20 cellular contexts compared by ENCODE assay signal in genomic region chr10:104577861-104578480, GRCh38.
DNase-seq lines count a peak whose midpoint lies in the region; ATAC-seq, FAIRE-seq and TF ChIP-seq lines count a peak whose summit lies in the region.
"Had no signal": no experiment of that assay in that cellular context is flagged by ENCODE, and none has a peak within 500 bp of the region (broad histone marks: within the 10 kb centered on the region; RNA-seq: fewer than 3 reads in every experiment).

No MANE protein-coding gene starts in this region.

- no peaks in the 10 kb centered on the region for H3K9me3 ChIP-seq in HepG2 (ENCODE audit: low read length)
- no peaks in the 10 kb centered on the region for H3K9me3 ChIP-seq in right lobe of liver
- H3K9me3 ChIP-seq in Panc1 (ENCODE audit: control insufficient read depth, insufficient read depth, low read depth, low read length) = no peaks in the 10 kb centered on the region
- no peaks in the 10 kb centered on the region for H3K9me3 ChIP-seq in esophagus muscularis mucosa
- H3K9me3 ChIP-seq: esophagus squamous epithelium, SJCRH30 had no signal

- peaks cover 3% of the 10 kb centered on the region for H3K36me3 Mint-ChIP-seq in type B pancreatic cell

- peaks cover 5% of the 10 kb centered on the region for H3K9me3 Mint-ChIP-seq in type B pancreatic cell
- H3K9me3 Mint-ChIP-seq: activated T-helper 17 cell treated with anti-CD3 and anti-CD28 coated beads, Interleukin-2, amount 50 U/mL, for 72 hours; CD4-positive, alpha-beta T cell had no signal

- H4K20me1 ChIP-seq in HepG2 (ENCODE audit: insufficient read depth, low read length) = 0 out of 2 replicates have a peak, but pooled peaks cover 3% of the 10 kb centered on the region

- H3K27me3 ChIP-seq in HepG2 (ENCODE audit: control insufficient read depth in 1 of 2, insufficient read depth in 2 of 2, low read length in 2 of 2) (peaks cover 0 to 25% of the 10 kb centered on the region in 2 experiments; a peak in 2 of 5 replicates), right lobe of liver (no peaks in the 10 kb centered on the region), Panc1 (ENCODE audit: control insufficient read depth, insufficient read depth, low read length) (0 out of 2 replicates have a peak, but pooled peaks cover 2% of the 10 kb centered on the region), esophagus muscularis mucosa (peaks cover 0 to 20% (median 0%) of the 10 kb centered on the region in 4 donors)
- H3K27me3 ChIP-seq: SJCRH30 had no signal

- TF ChIP-seq POLR2A in HepG2 (IDR thresholded peaks at IDR 0.05; ENCODE audit: insufficient read depth in 1 of 2, low read depth in 2 of 2, low read length in 2 of 2) (no peak), right lobe of liver (IDR thresholded peaks at IDR 0.05) (no peak), esophagus muscularis mucosa (IDR thresholded peaks at IDR 0.05; ENCODE audit: low read depth) (no peak)

- peaks cover 41% of the 10 kb centered on the region for H3K27me3 Mint-ChIP-seq in type B pancreatic cell

- no peak for DNase-seq in HepG2 (ENCODE audit: low spot score)
- no peak for DNase-seq in right lobe of liver
- no peak for DNase-seq in Panc1 (ENCODE audit: low read depth, low spot score)
- DNase-seq in esophagus muscularis mucosa (ENCODE audit: extremely low spot score) = peak; percentile 84
- DNase-seq in type B pancreatic cell (ENCODE audit: extremely low spot score, unreplicated experiment) = no peak
- no peak for DNase-seq in stimulated activated CD4-positive, alpha-beta T cell treated with anti-CD3 and anti-CD28 coated beads, Interleukin-2, amount 100 ng/mL, for 24 hours
- DNase-seq in frontal cortex (ENCODE audit: low spot score in 2 of 2) = no peak
- no peak for DNase-seq in NCI-H2227 treated with DMSO at 0.1 percent for 48 hours (lab: John Stamatoyannopoulos, UW)
- DNase-seq: CD4-positive, alpha-beta T cell; esophagus squamous epithelium; Karpas-422; left ventricle myocardium superior; NCI-H1105 treated with DMSO at 0.1 percent for 48 hours; NCI-H2081 treated with DMSO at 0.1 percent for 48 hours; NCI-H510A; occipital lobe; PC-3; retina; SJCRH30 had no signal

- intact Hi-C loops in HepG2 (cut with micrococcal nuclease; ENCODE audit: unreplicated experiment) = no loop called here
- intact Hi-C loops in right lobe of liver (cut with DNase I) = no loop called here
- intact Hi-C loops in Panc1 (cut with micrococcal nuclease; ENCODE audit: unreplicated experiment) = no loop called here
- intact Hi-C loops in esophagus muscularis mucosa (cut with DNase I) = no loop called here

- no peak for FAIRE-seq in HepG2 (lab: Jason Lieb, UNC)
- FAIRE-seq in frontal cortex (lab: Jason Lieb, UNC) = no peak

- H3K27ac ChIP-seq in HepG2 (ENCODE audit: extremely low read length, insufficient read depth, low read length) (no peak overlapping the region), right lobe of liver (no peak overlapping the region), Panc1 (ENCODE audit: low read length) (peak overlapping the region; percentile 9; the same call in 1 of the 2 replicates), esophagus muscularis mucosa (replicated peaks in 1 of 4) (no peak overlapping the region)
- H3K27ac ChIP-seq: esophagus squamous epithelium, SJCRH30 had no signal

- in situ Hi-C loops in HepG2 (cut with HindIII; ENCODE audit: extremely low pct_ligation_motif_present, low pct_unique_long_range_greater_than_20kb) (no loop called here), Panc1 (cut with HindIII; ENCODE audit: low pct_unique_long_range_greater_than_20kb, low sequenced_read_pairs) (no loop called here)

- TF ChIP-seq EP300 in HepG2 (IDR thresholded peaks at IDR 0.05; ENCODE audit: low read depth in 2 of 2, low read length in 2 of 2) (no peak), HepG2 (CRISPR knock-in tag; IDR thresholded peaks at IDR 0.05; ENCODE audit: borderline replicate concordance) (no peak), esophagus muscularis mucosa (IDR thresholded peaks at IDR 0.05) (no peak)

- H3K4me1 ChIP-seq in HepG2 (ENCODE audit: insufficient read depth, low read length) (0 out of 2 replicates have a peak, but pooled peaks cover 6% of the 10 kb centered on the region), right lobe of liver (peaks cover 0 to 8% (median 4%) of the 10 kb centered on the region in 4 donors), Panc1 (ENCODE audit: control insufficient read depth, insufficient read depth, low read length) (no peaks in the 10 kb centered on the region), esophagus muscularis mucosa (peaks cover 0 to 7% (median 0%) of the 10 kb centered on the region in 4 donors)
- H3K4me1 ChIP-seq: SJCRH30 had no signal

- POLR2A ChIA-PET in HepG2 (lab: Yijun Ruan, JAX) (no interaction called here), Panc1 (lab: Charles Lee) (no interaction called here)

- no peak overlapping the region for H3K27ac Mint-ChIP-seq in type B pancreatic cell
- H3K27ac Mint-ChIP-seq: activated T-helper 17 cell treated with anti-CD3 and anti-CD28 coated beads, Interleukin-2, amount 50 U/mL, for 72 hours; CD4-positive, alpha-beta T cell had no signal

- no peak overlapping the region for H3K4me2 ChIP-seq in HepG2 (ENCODE audit: low read depth, low read length)

- peak; percentile 19; the same call in 1 of the 3 replicates for ATAC-seq in HepG2
- no peak for ATAC-seq in right lobe of liver
- no peak for ATAC-seq in Panc1
- ATAC-seq: activated T-helper 17 cell treated with anti-CD3 and anti-CD28 coated beads, Interleukin-2, amount 50 U/mL, for 72 hours; left ventricle myocardium superior; PC-3 had no signal

- no peak overlapping the region for H3K9ac ChIP-seq in HepG2 (ENCODE audit: insufficient read depth, low read depth, low read length)

- WGBS in HepG2 (ENCODE audit: low lambda C conversion rate) = 22% methylated on average over 10 of the region's 12 CpGs
- 61% methylated on average over 10 of the region's 12 CpGs for WGBS in right lobe of liver (ENCODE audit: insufficient coverage, low coverage, low lambda C conversion rate, missing lambda C conversion rate)
- WGBS in esophagus muscularis mucosa = 72% methylated on average over 12 of the region's 12 CpGs

- no TSS peak for BruUV-seq in HepG2 (replicated peaks; lab: Mats Ljungman, UMichigan)
- BruUV-seq in Panc1 (replicated peaks; lab: Mats Ljungman, UMichigan) = no TSS peak

- no peak overlapping the region for H3K4me3 Mint-ChIP-seq in type B pancreatic cell
- H3K4me3 Mint-ChIP-seq: activated T-helper 17 cell treated with anti-CD3 and anti-CD28 coated beads, Interleukin-2, amount 50 U/mL, for 72 hours; CD4-positive, alpha-beta T cell had no signal

- TF ChIP-seq RAD21 in HepG2 (CRISPR knock-in tag; IDR thresholded peaks at IDR 0.05) = no peak

- H3K36me3 ChIP-seq in HepG2 (replicated peaks in 1 of 2; ENCODE audit: control insufficient read depth in 1 of 2, insufficient read depth in 2 of 2, low read length in 2 of 2) (no peaks in the 10 kb centered on the region), right lobe of liver (no peaks in the 10 kb centered on the region), Panc1 (ENCODE audit: control insufficient read depth, insufficient read depth, low read length) (no peaks in the 10 kb centered on the region), esophagus muscularis mucosa (no peaks in the 10 kb centered on the region)
- H3K36me3 ChIP-seq: esophagus squamous epithelium, SJCRH30 had no signal

- CTCF ChIA-PET in HepG2 (lab: Yijun Ruan, JAX; ENCODE audit: low intra/inter-chr PET ratio, low total read pairs) = no interaction called here
- CTCF ChIA-PET in Panc1 (lab: Charles Lee) = no interaction called here

- no peak overlapping the region for H3K4me3 ChIP-seq in HepG2 (replicated peaks in 1 of 3; ENCODE audit: insufficient read depth in 1 of 3, low read depth in 2 of 3, low read length in 3 of 3)
- no peak overlapping the region for H3K4me3 ChIP-seq in right lobe of liver
- peak overlapping the region in 1 of 2 experiments; percentile 10; a peak in 1 of 4 replicates for H3K4me3 ChIP-seq in Panc1 (ENCODE audit: low read depth in 2 of 2, low read length in 2 of 2)
- H3K4me3 ChIP-seq in esophagus muscularis mucosa = no peak overlapping the region
- H3K4me3 ChIP-seq: esophagus squamous epithelium, SJCRH30 had no signal

- no peaks in the 10 kb centered on the region for H3K79me2 ChIP-seq in HepG2 (ENCODE audit: insufficient read depth, low read length)

- no peak overlapping the region for H2AFZ ChIP-seq in HepG2 (ENCODE audit: low read length)

- no peak for TF ChIP-seq CTCF in HepG2 (CRISPR knock-in tag; IDR thresholded peaks at IDR 0.05)
- no peak for TF ChIP-seq CTCF in right lobe of liver (IDR thresholded peaks at IDR 0.05)
- TF ChIP-seq CTCF in Panc1 (IDR thresholded peaks at IDR 0.05) = no peak
- TF ChIP-seq CTCF in esophagus muscularis mucosa (IDR thresholded peaks at IDR 0.05) = no peak
- peak; percentile 40 for TF ChIP-seq CTCF in type B pancreatic cell (conservative IDR thresholded peaks at IDR 0.05)

- peaks cover 6% of the 10 kb centered on the region for H3K4me1 Mint-ChIP-seq in type B pancreatic cell (ENCODE audit: unreplicated experiment)

TF ChIP-seq in HepG2, 621 proteins besides CTCF, POLR2A, EP300 and RAD21:
- TF ChIP-seq ATF4 (CRISPR knock-in tag; IDR thresholded peaks at IDR 0.05) (peak in 1 of 2 experiments; percentile 88; a peak in 2 of 4 replicates), SMARCE1 (IDR thresholded peaks at IDR 0.05; ENCODE audit: borderline replicate concordance) (no peak), HOXA3 (CRISPR knock-in tag; IDR thresholded peaks at IDR 0.05) (no peak), ZNF263 (CRISPR knock-in tag; IDR thresholded peaks at IDR 0.05) (0 out of 2 replicates have a peak, but pooled peaks have one; percentile 35), BCL3 (CRISPR knock-in tag; IDR thresholded peaks at IDR 0.05) (no peak)
